ENCODE assay signal across 23 cellular contexts in the genomic region with DNA sequence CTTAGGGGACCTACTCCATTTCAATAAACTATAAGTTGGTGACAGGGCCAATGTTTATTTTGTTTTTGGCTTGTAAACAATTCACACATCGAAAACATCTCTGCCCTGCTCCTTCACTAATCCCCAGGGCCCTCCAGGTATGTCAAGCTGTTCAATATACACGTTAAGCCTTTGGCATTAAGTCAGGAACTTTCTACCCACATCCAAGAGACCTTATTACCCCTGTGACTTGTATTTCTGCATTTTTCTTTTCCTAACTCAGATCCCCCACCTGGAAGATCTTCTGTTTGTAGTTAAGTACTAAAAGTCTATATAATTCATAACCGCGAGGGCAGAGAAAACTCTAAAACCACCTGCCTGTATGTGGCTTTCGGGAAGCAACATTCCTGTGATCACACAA.
"Had no signal": no experiment of that assay in that cellular context is flagged by ENCODE, and none has a peak within 500 bp of the region (broad histone marks: within the 10 kb centered on the region; RNA-seq: fewer than 3 reads in every experiment).

No MANE protein-coding gene starts in this region.

- H3K4me3 Mint-ChIP-seq: dendritic cell treated with granulocyte-macrophage colony-stimulating factor and Interleukin-4, amounts not matched to agents 40 ng/mL and 50 ng/mL, for 4 days; effector memory CD8-positive, alpha-beta T cell; endodermal cell had no signal

- DNase-seq: colonic mucosa; cortex of kidney; effector CD8-positive, alpha-beta T cell; effector memory CD8-positive, alpha-beta T cell; endodermal cell; erythroblast; esophagus squamous epithelium; foreskin fibroblast; foreskin melanocyte; gastrocnemius medialis; glutamatergic neuron; head of caudate nucleus; heart right ventricle; hippocampal formation; left colon; left lung; left ventricle myocardium superior; lower lobe of right lung; mesenchymal stem cell; midbrain had no signal

- H3K4me1 Mint-ChIP-seq: endodermal cell had no signal

- H3K27ac ChIP-seq: colonic mucosa, epithelial cell of prostate, esophagus squamous epithelium, gastrocnemius medialis, heart right ventricle, left lung, lower lobe of right lung had no signal

- H3K27me3 Mint-ChIP-seq: dendritic cell treated with granulocyte-macrophage colony-stimulating factor and Interleukin-4, amounts not matched to agents 40 ng/mL and 50 ng/mL, for 4 days had no signal

- H3K27me3 ChIP-seq: colonic mucosa, esophagus squamous epithelium, gastrocnemius medialis, heart right ventricle, left lung had no signal

- H3K4me1 ChIP-seq: colonic mucosa, esophagus squamous epithelium, gastrocnemius medialis, heart right ventricle, left lung, lower lobe of right lung had no signal

- ATAC-seq: effector memory CD8-positive, alpha-beta T cell; esophagus mucosa; gastrocnemius medialis; heart right ventricle; left colon; left lung; left ventricle myocardium superior; lower lobe of right lung had no signal

- H3K4me3 ChIP-seq: colonic mucosa, esophagus squamous epithelium, gastrocnemius medialis, heart right ventricle, left lung, lower lobe of right lung had no signal

- H3K27ac Mint-ChIP-seq: dendritic cell treated with granulocyte-macrophage colony-stimulating factor and Interleukin-4, amounts not matched to agents 40 ng/mL and 50 ng/mL, for 4 days; effector memory CD8-positive, alpha-beta T cell; endodermal cell had no signal

- H3K36me3 ChIP-seq: colonic mucosa, esophagus squamous epithelium, gastrocnemius medialis, heart right ventricle, left lung, lower lobe of right lung had no signal

- H3K9me3 Mint-ChIP-seq: dendritic cell treated with granulocyte-macrophage colony-stimulating factor and Interleukin-4, amounts not matched to agents 40 ng/mL and 50 ng/mL, for 4 days; effector memory CD8-positive, alpha-beta T cell; endodermal cell had no signal
